In the genomic region with DNA sequence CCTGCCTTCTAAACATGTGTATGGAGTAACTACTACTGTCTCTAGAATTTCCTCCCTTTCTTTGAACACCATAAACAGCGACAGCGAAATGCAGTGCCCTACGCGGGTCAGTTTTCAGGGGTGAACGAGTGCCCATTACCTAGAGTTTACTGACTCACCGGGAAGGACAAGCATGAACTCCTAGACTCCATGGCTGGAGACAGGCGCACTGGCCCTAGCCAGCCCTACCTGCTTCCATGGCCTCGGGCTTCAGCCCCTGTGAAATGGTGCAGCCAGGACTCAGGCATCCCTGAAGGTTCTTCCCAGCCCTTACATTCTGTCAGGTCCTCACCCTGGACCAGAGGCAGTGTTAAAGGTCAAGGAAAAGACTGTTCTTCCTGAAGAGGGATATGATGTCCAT, we compare ENCODE assay signal across 1 cellular context.
TF ChIP-seq lines count a peak whose summit lies in the region.

No MANE protein-coding gene starts in this region.

TF ChIP-seq in HepG2, 621 proteins besides CTCF, POLR2A, EP300 and RAD21:
- TF ChIP-seq CAMTA2 (CRISPR knock-in tag; IDR thresholded peaks at IDR 0.05; ENCODE audit: borderline replicate concordance) (no peak), ZNF766 (CRISPR knock-in tag; IDR thresholded peaks at IDR 0.05; ENCODE audit: borderline replicate concordance) (0 out of 2 replicates have a peak, but pooled peaks have one; percentile 5)
